Comparison of ENCODE assay signal across 10 cellular contexts in genomic region chr7:5643280-5643679, GRCh38. TPM values are rescaled to one million over a fixed set of nuclear protein-coding genes. Genes with fewer than 3 reads are reported as not detected.
DNase-seq lines count a peak whose midpoint lies in the region; ATAC-seq and FAIRE-seq lines count a peak whose summit lies in the region.
"Had no signal": no experiment of that assay in that cellular context is flagged by ENCODE, and none has a peak within 500 bp of the region (broad histone marks: within the 10 kb centered on the region; RNA-seq: fewer than 3 reads in every experiment).

No MANE protein-coding gene starts in this region.

- H3K36me3 Mint-ChIP-seq in activated CD8-positive, alpha-beta memory T cell treated with anti-CD3 and anti-CD28 coated beads, Interleukin-2, amount 10 ng/mL, durations not matched to agents 7 days and 5 days = peaks cover 33% of the 10 kb centered on the region
- peaks cover 9 to 27% of the 10 kb centered on the region in 2 donors for H3K36me3 Mint-ChIP-seq in activated T-cell treated with anti-CD3 and anti-CD28 coated beads, Interleukin-2, amount 50 U/mL, for 72 hours (ENCODE audit: insufficient read depth in 2 of 2)

- H3K9me3 Mint-ChIP-seq in activated CD8-positive, alpha-beta memory T cell treated with anti-CD3 and anti-CD28 coated beads, Interleukin-2, amount 10 ng/mL, durations not matched to agents 7 days and 5 days (ENCODE audit: low read depth) = no peaks in the 10 kb centered on the region
- H3K9me3 Mint-ChIP-seq in activated T-cell treated with anti-CD3 and anti-CD28 coated beads, Interleukin-2, amount 50 U/mL, for 72 hours = no peaks in the 10 kb centered on the region

- peak overlapping the region; percentile 80 for H3K27ac Mint-ChIP-seq in activated CD8-positive, alpha-beta memory T cell treated with anti-CD3 and anti-CD28 coated beads, Interleukin-2, amount 10 ng/mL, durations not matched to agents 7 days and 5 days
- peak overlapping the region; percentile 26 for H3K27ac Mint-ChIP-seq in activated T-cell treated with anti-CD3 and anti-CD28 coated beads, Interleukin-2, amount 50 U/mL, for 72 hours

- FAIRE-seq in frontal cortex (lab: Jason Lieb, UNC) = no peak

- peak; percentile 77 for DNase-seq in activated CD8-positive, alpha-beta memory T cell treated with anti-CD3 and anti-CD28 coated beads, Interleukin-2, amount 10 ng/mL, durations not matched to agents 7 days and 5 days
- no peak for DNase-seq in activated CD8-positive, alpha-beta memory T cell treated with anti-CD3 and anti-CD28 coated beads, Interleukin-2, amount 50 U/mL, for 48 hours
- DNase-seq in activated T-cell treated with anti-CD3 and anti-CD28 coated beads, Interleukin-2, amount 50 U/mL, for 72 hours = peak; percentile 17 to 27
- peak; percentile 56 for DNase-seq in left ventricle myocardium superior
- DNase-seq in stimulated activated CD8-positive, alpha-beta memory T cell treated with anti-CD3 and anti-CD28 coated beads, Interleukin-7, amount 100 ng/mL, for 1 hour (ENCODE audit: low read depth in 2 of 2) = peak; percentile 10 to 13
- no peak for DNase-seq in frontal cortex (ENCODE audit: low spot score in 2 of 2)
- DNase-seq: activated CD4-positive, CD25-positive, alpha-beta regulatory T cell treated with anti-CD3 and anti-CD28 coated beads, Interleukin-2, amount 50 U/mL, for 72 hours; foreskin fibroblast had no signal

- no peak overlapping the region for H3K4me3 Mint-ChIP-seq in activated CD8-positive, alpha-beta memory T cell treated with anti-CD3 and anti-CD28 coated beads, Interleukin-2, amount 10 ng/mL, durations not matched to agents 7 days and 5 days
- H3K4me3 Mint-ChIP-seq in activated T-cell treated with anti-CD3 and anti-CD28 coated beads, Interleukin-2, amount 50 U/mL, for 72 hours = peak overlapping the region in 1 of 2 donors; percentile 55

- CTCF ChIA-PET in activated CD8-positive, alpha-beta memory T cell treated with anti-CD3 and anti-CD28 coated beads, Interleukin-2, amount 10 ng/mL, durations not matched to agents 7 days and 5 days (lab: Charles Lee) = interaction anchor here (1.0 to 2.2 kb wide), 4 partner anchors 13 to 149 kb away, joined by 3 to 11 read pairs (median 6); no protein-coding TSS in a partner anchor

- ATAC-seq in activated CD8-positive, alpha-beta memory T cell treated with anti-CD3 and anti-CD28 coated beads, Interleukin-2, amount 10 ng/mL, durations not matched to agents 7 days and 5 days = peak; percentile 74
- ATAC-seq in activated T-cell treated with anti-CD3 and anti-CD28 coated beads, Interleukin-2, amount 50 U/mL, for 72 hours (replicated peaks in 1 of 2) = peak; percentile 42 to 65
- peak; percentile 81 for ATAC-seq in left ventricle myocardium superior
- ATAC-seq in HG03025 (IDR thresholded peaks at IDR 0.05; ENCODE audit: low FRiP score, unreplicated experiment) = no peak
- ATAC-seq in GM21447 (IDR thresholded peaks at IDR 0.05; ENCODE audit: unreplicated experiment) = no peak

- H3K27me3 Mint-ChIP-seq in activated CD8-positive, alpha-beta memory T cell treated with anti-CD3 and anti-CD28 coated beads, Interleukin-2, amount 10 ng/mL, durations not matched to agents 7 days and 5 days = no peaks in the 10 kb centered on the region
- no peaks in the 10 kb centered on the region for H3K27me3 Mint-ChIP-seq in activated T-cell treated with anti-CD3 and anti-CD28 coated beads, Interleukin-2, amount 50 U/mL, for 72 hours (ENCODE audit: low read depth)

- H3K4me1 Mint-ChIP-seq in activated CD8-positive, alpha-beta memory T cell treated with anti-CD3 and anti-CD28 coated beads, Interleukin-2, amount 10 ng/mL, durations not matched to agents 7 days and 5 days = peaks cover 37% of the 10 kb centered on the region
- H3K4me1 Mint-ChIP-seq in activated T-cell treated with anti-CD3 and anti-CD28 coated beads, Interleukin-2, amount 50 U/mL, for 72 hours (ENCODE audit: low read depth) = peaks cover 36% of the 10 kb centered on the region

- intact Hi-C loops in left ventricle myocardium superior (cut with micrococcal nuclease) = no loop called here

RNA-seq across cellular contexts. Expression of gene FSCN1, which starts 50.7 kb away (rescaled TPM):
- 1 to 10 TPM; 4.4 to 6.2 TPM for total RNA-seq in activated CD8-positive, alpha-beta memory T cell treated with anti-CD3 and anti-CD28 coated beads, Interleukin-2, amount 10 ng/mL, durations not matched to agents 7 days and 5 days
- total RNA-seq in activated T-cell treated with anti-CD3 and anti-CD28 coated beads, Interleukin-2, amount 50 U/mL, for 72 hours = 10 to 100 TPM; 25.7 to 31.3 TPM
- total RNA-seq in left ventricle myocardium superior (11.5 TPM), frontal cortex (199 TPM)

Comparison
In these comparisons a context has a peak if more than half of its experiments do, and no peak if none do; other contexts are left out.
1. DNase-seq: peak in activated CD8-positive, alpha-beta memory T cell treated with anti-CD3 and anti-CD28 coated beads, Interleukin-2, amount 10 ng/mL, durations not matched to agents 7 days and 5 days (single experiment), activated T-cell treated with anti-CD3 and anti-CD28 coated beads, Interleukin-2, amount 50 U/mL, for 72 hours (2 of 2), left ventricle myocardium superior (single experiment) and stimulated activated CD8-positive, alpha-beta memory T cell treated with anti-CD3 and anti-CD28 coated beads, Interleukin-7, amount 100 ng/mL, for 1 hour (2 of 2); none in activated CD8-positive, alpha-beta memory T cell treated with anti-CD3 and anti-CD28 coated beads, Interleukin-2, amount 50 U/mL, for 48 hours (single experiment) and frontal cortex (0 of 2).
2. ATAC-seq: peak in activated CD8-positive, alpha-beta memory T cell treated with anti-CD3 and anti-CD28 coated beads, Interleukin-2, amount 10 ng/mL, durations not matched to agents 7 days and 5 days (single experiment), activated T-cell treated with anti-CD3 and anti-CD28 coated beads, Interleukin-2, amount 50 U/mL, for 72 hours (2 of 2) and left ventricle myocardium superior (single experiment); none in HG03025 (single experiment) and GM21447 (single experiment).